ENCODE assay signal across 10 cellular contexts in genomic region chr1:227428803-227429202, GRCh38.
A peak's percentile ranks its signal among the peaks of the same experiment; 100 is the strongest.
DNase-seq lines count a peak whose midpoint lies in the region; ATAC-seq lines count a peak whose summit lies in the region.
"Had no signal": no experiment of that assay in that cellular context is flagged by ENCODE, and none has a peak within 500 bp of the region (broad histone marks: within the 10 kb centered on the region; RNA-seq: fewer than 3 reads in every experiment).

No MANE protein-coding gene starts in this region.

- no peak for ATAC-seq in GM21390 (IDR thresholded peaks at IDR 0.05; ENCODE audit: unreplicated experiment)
- ATAC-seq in GM21717 (IDR thresholded peaks at IDR 0.05; ENCODE audit: unreplicated experiment): no peak
- ATAC-seq: activated naive CD4-positive, alpha-beta T cell treated with anti-CD3 and anti-CD28 coated beads, Interleukin-2, amount 50 U/mL, for 72 hours had no signal

- peak; percentile 95 for DNase-seq in EH (ENCODE audit: low read depth)
- peak; percentile 18 to 39 for DNase-seq in SHP77 (lab: John Stamatoyannopoulos, UW)
- DNase-seq in glomerular visceral epithelial cell (ENCODE audit: extremely low spot score): peak; percentile 9
- peak; percentile 94 for DNase-seq in renal cortical epithelial cell (ENCODE audit: low read depth)
- DNase-seq in activated CD4-positive, alpha-beta T cell treated with anti-CD3 and anti-CD28 coated beads for 48 hours: no peak
- DNase-seq in NCI-H82 (lab: John Stamatoyannopoulos, UW): no peak
- DNase-seq: NCI-H446 treated with DMSO at 0.1 percent for 48 hours had no signal

Comparison
In these comparisons a context has a peak if more than half of its experiments do, and no peak if none do; other contexts are left out.
1. DNase-seq: peak in EH (single experiment), SHP77 (2 of 2), glomerular visceral epithelial cell (single experiment) and renal cortical epithelial cell (single experiment); none in activated CD4-positive, alpha-beta T cell treated with anti-CD3 and anti-CD28 coated beads for 48 hours (single experiment) and NCI-H82 (single experiment).